ENCODE assay signal across 8 cellular contexts in genomic region chr2:8229546-8229986, GRCh38.
DNase-seq lines count a peak whose midpoint lies in the region; ATAC-seq and TF ChIP-seq lines count a peak whose summit lies in the region.

No MANE protein-coding gene starts in this region.

- CTCF ChIA-PET in WTC11 (lab: Charles Lee), result no interaction called here

- peak; percentile 83 for ATAC-seq in GM21576 (IDR thresholded peaks at IDR 0.05; ENCODE audit: unreplicated experiment)
- peak; percentile 59 for ATAC-seq in WTC11

- TF ChIP-seq CTCF in WTC11 (IDR thresholded peaks at IDR 0.05) (no peak), esophagus squamous epithelium (IDR thresholded peaks at IDR 0.05) (peak in 1 of 6 experiments; percentile 12), WERI-Rb-1 (IDR thresholded peaks at IDR 0.05; ENCODE audit: low read depth, low read length) (no peak)

- 18 to 26% methylated on average over 10 of the region's 10 CpGs for WGBS in esophagus squamous epithelium, 2 donors

- peak; percentile 88 for DNase-seq in GDM1 (lab: John Stamatoyannopoulos, UW)
- peak; percentile 80 for DNase-seq in KBM-7
- peak; percentile 25 for DNase-seq in WTC11 (ENCODE audit: low spot score)
- peak; percentile 5 for DNase-seq in esophagus squamous epithelium (lab: John Stamatoyannopoulos, UW)
- no peak for DNase-seq in WERI-Rb-1
- no peak for DNase-seq in central memory CD4-positive, alpha-beta T cell

- H3K4me3 ChIP-seq in esophagus squamous epithelium (peak overlapping the region in 1 of 4 donors; percentile 40), rectal smooth muscle tissue (ENCODE audit: low read length) (no peak overlapping the region), WERI-Rb-1 (ENCODE audit: low read depth, low read length) (no peak overlapping the region)

- H3K36me3 Mint-ChIP-seq in WTC11, result no peaks in the 10 kb centered on the region

- POLR2A ChIA-PET in WTC11 (lab: Charles Lee), result no interaction called here

- H3K9me3 Mint-ChIP-seq in WTC11, result no peaks in the 10 kb centered on the region; the same call in 1 of the 2 replicates

- H3K27ac ChIP-seq in esophagus squamous epithelium (peak overlapping the region in 3 of 4 donors; percentile 29 to 52 (median 39)), rectal smooth muscle tissue (ENCODE audit: low read depth, low read length) (peak overlapping the region; percentile 43), WERI-Rb-1 (no peak overlapping the region)

- peaks cover 22% of the 10 kb centered on the region for H3K4me1 Mint-ChIP-seq in WTC11

- intact Hi-C loops in esophagus squamous epithelium (cut with DNase I), result no loop called here

- H3K9ac ChIP-seq in rectal smooth muscle tissue (ENCODE audit: low read length), result no peak overlapping the region

- no peak overlapping the region for H3K27ac Mint-ChIP-seq in WTC11

- H3K27me3 Mint-ChIP-seq in WTC11 (ENCODE audit: low read depth), result no peaks in the 10 kb centered on the region

- H3K9me3 ChIP-seq in esophagus squamous epithelium (no peaks in the 10 kb centered on the region), WERI-Rb-1 (ENCODE audit: severe bottlenecking) (peaks cover 6% of the 10 kb centered on the region)

- H3K4me1 ChIP-seq in esophagus squamous epithelium (peaks cover 4 to 19% (median 8%) of the 10 kb centered on the region in 3 donors), rectal smooth muscle tissue (ENCODE audit: control insufficient read depth, insufficient read depth, low read length) (peaks cover 2% of the 10 kb centered on the region)

- no peak overlapping the region for H3K4me3 Mint-ChIP-seq in WTC11

- H3K36me3 ChIP-seq in esophagus squamous epithelium (no peaks in the 10 kb centered on the region), rectal smooth muscle tissue (ENCODE audit: control insufficient read depth, insufficient read depth, low read length) (no peaks in the 10 kb centered on the region), WERI-Rb-1 (no peaks in the 10 kb centered on the region)

- H3K27me3 ChIP-seq in esophagus squamous epithelium (no peaks in the 10 kb centered on the region), rectal smooth muscle tissue (ENCODE audit: control insufficient read depth, insufficient read depth, low read length) (no peaks in the 10 kb centered on the region), WERI-Rb-1 (ENCODE audit: insufficient read depth, low read depth, severe bottlenecking) (no peaks in the 10 kb centered on the region)

- in situ Hi-C loops in KBM-7 (cut with MboI; ENCODE audit: low pct_unique_long_range_greater_than_20kb, low sequenced_read_pairs), result no loop called here

- TF ChIP-seq POLR2A in esophagus squamous epithelium (IDR thresholded peaks at IDR 0.05), result no peak

TF ChIP-seq in WTC11, 78 proteins besides CTCF, POLR2A, EP300 and RAD21:
- TF ChIP-seq NFE2L1 (CRISPR knock-in tag; IDR thresholded peaks at IDR 0.05) (peak; percentile 93), E2F1 (CRISPR knock-in tag; IDR thresholded peaks at IDR 0.05) (no peak)

Comparison
In these comparisons a context has a peak if more than half of its experiments do, and no peak if none do; other contexts are left out.
1. DNase-seq: peak in GDM1 (single experiment), KBM-7 (single experiment), WTC11 (single experiment) and esophagus squamous epithelium (single experiment); none in WERI-Rb-1 (single experiment) and central memory CD4-positive, alpha-beta T cell (single experiment).